In genomic region chr15:34223904-34224596, GRCh38 we compare ENCODE assay signal across 8 cellular contexts. TPM values are rescaled to one million over a fixed set of nuclear protein-coding genes. Genes with fewer than 3 reads are reported as not detected.
DNase-seq lines count a peak whose midpoint lies in the region; ATAC-seq lines count a peak whose summit lies in the region.

No MANE protein-coding gene starts in this region.

- H3K27ac Mint-ChIP-seq in CD8-positive, alpha-beta memory T cell: peak overlapping the region; percentile 81 to 99 (median 98)
- H3K27ac Mint-ChIP-seq in activated naive CD8-positive, alpha-beta T cell treated with anti-CD3 and anti-CD28 coated beads, Interleukin-2, amount 50 U/mL, for 24 hours: peak overlapping the region; percentile 97

- H3K4me3 Mint-ChIP-seq in CD8-positive, alpha-beta memory T cell: peak overlapping the region; percentile 91 to 99 (median 95)
- peak overlapping the region; percentile 97 for H3K4me3 Mint-ChIP-seq in activated naive CD8-positive, alpha-beta T cell treated with anti-CD3 and anti-CD28 coated beads, Interleukin-2, amount 50 U/mL, for 24 hours

- ATAC-seq in HG03442 (IDR thresholded peaks at IDR 0.05; ENCODE audit: unreplicated experiment) (peak; percentile 14), GM19035 (IDR thresholded peaks at IDR 0.05; ENCODE audit: unreplicated experiment) (no peak), HG02678 (IDR thresholded peaks at IDR 0.05; ENCODE audit: unreplicated experiment) (no peak), HG03439 (IDR thresholded peaks at IDR 0.05; ENCODE audit: unreplicated experiment) (no peak)
- ATAC-seq in activated naive CD8-positive, alpha-beta T cell treated with anti-CD3 and anti-CD28 coated beads, Interleukin-2, amount 50 U/mL, for 24 hours: no peak

- CTCF ChIA-PET in CD8-positive, alpha-beta memory T cell (lab: Charles Lee): interaction anchor here (1.0 to 3.2 kb wide), 4 partner anchors 13 to 143 kb away, joined by 4 to 25 read pairs (median 4); partner anchors contain the start of genes EMC7, KATNBL1, LPCAT4 and PGBD4

- POLR2A ChIA-PET in CD8-positive, alpha-beta memory T cell (lab: Charles Lee): interaction anchor here (0.6 to 2.4 kb wide), 3 partner anchors 14 to 765 kb away, joined by 4 to 13 read pairs (median 6); partner anchors contain the start of genes EMC7, KATNBL1 and PGBD4

- H3K4me1 ChIP-seq in CD8-positive, alpha-beta memory T cell (ENCODE audit: insufficient read depth, low read length): peaks cover 18% of the 10 kb centered on the region
- no peaks in the 10 kb centered on the region for H3K4me1 ChIP-seq in iPS-15b (ENCODE audit: control insufficient read depth, insufficient read depth, low read length)
- H3K4me1 ChIP-seq in skeletal muscle tissue (ENCODE audit: control insufficient read depth in 3 of 3, insufficient read depth in 3 of 3, low read length in 3 of 3): peaks cover 10 to 18% (median 18%) of the 10 kb centered on the region in 3 donors

- peaks cover 0 to 29% (median 6%) of the 10 kb centered on the region in 3 donors for H3K36me3 Mint-ChIP-seq in CD8-positive, alpha-beta memory T cell
- H3K36me3 Mint-ChIP-seq in activated naive CD8-positive, alpha-beta T cell treated with anti-CD3 and anti-CD28 coated beads, Interleukin-2, amount 50 U/mL, for 24 hours (ENCODE audit: low read depth): peaks cover 13% of the 10 kb centered on the region

- no peaks in the 10 kb centered on the region for H3K9me3 ChIP-seq in CD8-positive, alpha-beta memory T cell (ENCODE audit: low read length)
- H3K9me3 ChIP-seq in iPS-15b (ENCODE audit: control insufficient read depth, insufficient read depth, low read length) (no peaks in the 10 kb centered on the region), skeletal muscle tissue (ENCODE audit: control insufficient read depth in 3 of 3, low read length in 3 of 3) (no peaks in the 10 kb centered on the region)

- peak overlapping the region; percentile 97 for H3K4me3 ChIP-seq in CD8-positive, alpha-beta memory T cell (ENCODE audit: low read length)
- peak overlapping the region; percentile 87 for H3K4me3 ChIP-seq in iPS-15b (ENCODE audit: low read depth, low read length)
- H3K4me3 ChIP-seq in skeletal muscle tissue (ENCODE audit: low read length in 3 of 3): peak overlapping the region; percentile 95 to 100 (median 99)

- H3K27me3 Mint-ChIP-seq in CD8-positive, alpha-beta memory T cell: peaks cover 4 to 9% of the 10 kb centered on the region in 2 donors
- H3K27me3 Mint-ChIP-seq in activated naive CD8-positive, alpha-beta T cell treated with anti-CD3 and anti-CD28 coated beads, Interleukin-2, amount 50 U/mL, for 24 hours: peaks cover 3% of the 10 kb centered on the region

- no peak for DNase-seq in CD8-positive, alpha-beta memory T cell
- no peak for DNase-seq in activated naive CD8-positive, alpha-beta T cell treated with anti-CD3 and anti-CD28 coated beads, Interleukin-2, amount 50 U/mL, for 24 hours

- peak overlapping the region; percentile 71 for H3K9ac ChIP-seq in iPS-15b (ENCODE audit: low read depth, low read length)
- peak overlapping the region; percentile 94 to 98 (median 95) for H3K9ac ChIP-seq in skeletal muscle tissue (ENCODE audit: low read depth in 1 of 3, low read length in 3 of 3)

- peaks cover 8% of the 10 kb centered on the region for H3K36me3 ChIP-seq in CD8-positive, alpha-beta memory T cell (ENCODE audit: insufficient read depth, low read length)
- H3K36me3 ChIP-seq in iPS-15b (ENCODE audit: control insufficient read depth, insufficient read depth, low read length) (no peaks in the 10 kb centered on the region), skeletal muscle tissue (ENCODE audit: control insufficient read depth in 3 of 3, insufficient read depth in 3 of 3, low read length in 3 of 3) (peaks cover 11 to 15% (median 12%) of the 10 kb centered on the region in 3 donors)

- H3K27ac ChIP-seq in CD8-positive, alpha-beta memory T cell (ENCODE audit: low read depth, low read length): peak overlapping the region; percentile 90
- peak overlapping the region; percentile 91 for H3K27ac ChIP-seq in skeletal muscle tissue (ENCODE audit: low read depth, low read length)

- H3K27me3 ChIP-seq in CD8-positive, alpha-beta memory T cell (ENCODE audit: insufficient read depth, low read length, poor library complexity, severe bottlenecking): no peaks in the 10 kb centered on the region
- no peaks in the 10 kb centered on the region for H3K27me3 ChIP-seq in iPS-15b (ENCODE audit: control insufficient read depth, insufficient read depth, low read length)
- H3K27me3 ChIP-seq in skeletal muscle tissue (ENCODE audit: control insufficient read depth in 3 of 3, insufficient read depth in 3 of 3, low read length in 3 of 3): no peaks in the 10 kb centered on the region

- H3K4me1 Mint-ChIP-seq in CD8-positive, alpha-beta memory T cell: peaks cover 25 to 39% (median 29%) of the 10 kb centered on the region in 3 donors
- peaks cover 29% of the 10 kb centered on the region for H3K4me1 Mint-ChIP-seq in activated naive CD8-positive, alpha-beta T cell treated with anti-CD3 and anti-CD28 coated beads, Interleukin-2, amount 50 U/mL, for 24 hours

- peaks cover 0 to 3% (median 0%) of the 10 kb centered on the region in 5 donors for H3K9me3 Mint-ChIP-seq in CD8-positive, alpha-beta memory T cell
- no peaks in the 10 kb centered on the region for H3K9me3 Mint-ChIP-seq in activated naive CD8-positive, alpha-beta T cell treated with anti-CD3 and anti-CD28 coated beads, Interleukin-2, amount 50 U/mL, for 24 hours

RNA-seq across cellular contexts. Expression of gene EMC4, which starts 0.8 kb away (rescaled TPM):
- total RNA-seq in CD8-positive, alpha-beta memory T cell: 100 to 1,000 TPM; 115 TPM
- 199 TPM for polyA plus RNA-seq in CD8-positive, alpha-beta memory T cell
- total RNA-seq in skeletal muscle tissue: 99.2 TPM

RNA-seq across cellular contexts. Expression of gene KATNBL1, which starts 14.2 kb away (rescaled TPM):
- 10 to 100 TPM; 42.2 to 43.8 TPM for total RNA-seq in CD8-positive, alpha-beta memory T cell
- 29.0 TPM for polyA plus RNA-seq in CD8-positive, alpha-beta memory T cell
- 93.4 TPM for total RNA-seq in skeletal muscle tissue
